ENCODE assay signal across 16 cellular contexts in the genomic region with DNA sequence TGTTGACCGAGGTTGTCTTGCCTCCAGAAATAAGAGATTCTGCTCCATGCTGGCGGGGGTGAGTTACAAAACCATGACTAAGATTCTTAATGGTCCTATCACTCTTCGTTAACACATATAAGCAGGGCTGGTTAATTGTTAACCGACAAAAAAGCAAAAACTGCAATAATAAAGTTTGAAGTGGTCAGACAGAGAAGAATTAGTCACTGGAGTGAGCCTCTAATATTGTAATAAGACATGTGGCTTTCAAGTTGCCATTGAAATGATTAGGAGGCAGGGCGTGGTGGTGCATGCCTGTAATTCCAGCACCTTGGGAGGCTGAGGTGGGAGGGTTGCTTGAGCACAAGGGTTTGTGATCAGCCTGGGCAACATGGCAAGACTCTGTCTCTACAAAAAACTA.
"Had no signal": no experiment of that assay in that cellular context is flagged by ENCODE, and none has a peak within 500 bp of the region (broad histone marks: within the 10 kb centered on the region; RNA-seq: fewer than 3 reads in every experiment).

No MANE protein-coding gene starts in this region.

- H3K9me3 ChIP-seq: esophagus squamous epithelium, prostate gland, tibial artery had no signal

- H2AFZ ChIP-seq: neural progenitor cell had no signal

- H3K27me3 ChIP-seq: esophagus squamous epithelium, neural progenitor cell, tibial artery had no signal

- H3K4me2 ChIP-seq: neural progenitor cell had no signal

- H3K4me3 ChIP-seq: esophagus squamous epithelium, left ventricle myocardium inferior, neural progenitor cell, prostate gland, tibial artery had no signal

- H3K9ac ChIP-seq: neural progenitor cell had no signal

- DNase-seq: activated CD4-positive, alpha-beta T cell treated with anti-CD3 and anti-CD28 coated beads, Interleukin-2, amount 10 ng/mL, durations not matched to agents 7 days and 5 days; activated CD8-positive, alpha-beta memory T cell treated with anti-CD3 and anti-CD28 coated beads, Interleukin-2, amount 50 U/mL, for 4 hours; activated effector memory CD4-positive, alpha-beta T cell treated with Interleukin-2 at 50 U/mL for 16 hours; activated naive CD4-positive, alpha-beta T cell treated with anti-CD3 and anti-CD28 coated beads, Interleukin-2, amount 10 ng/mL, durations not matched to agents 7 days and 5 days; activated T-cell treated with anti-CD3 and anti-CD28 coated beads, Interleukin-2, amount 50 U/mL, for 48 hours; effector memory CD4-positive, alpha-beta T cell; esophagus squamous epithelium; hippocampal formation; left ventricle myocardium inferior; naive thymus-derived CD4-positive, alpha-beta T cell; right cardiac atrium; stimulated activated naive CD8-positive, alpha-beta T cell treated with anti-CD3 and anti-CD28 coated beads, Interleukin-15, Interleukin-2, amounts not matched to agents 100 U/mL and 50 U/mL, for 24 hours; substantia nigra; tibial artery had no signal

- H3K36me3 ChIP-seq: esophagus squamous epithelium, neural progenitor cell, prostate gland had no signal

- ATAC-seq: naive thymus-derived CD4-positive, alpha-beta T cell; right cardiac atrium; stimulated activated naive CD8-positive, alpha-beta T cell treated with anti-CD3 and anti-CD28 coated beads, Interleukin-15, Interleukin-2, amounts not matched to agents 100 U/mL and 50 U/mL, for 24 hours had no signal

- H3K4me1 ChIP-seq: esophagus squamous epithelium, left ventricle myocardium inferior, prostate gland, tibial artery had no signal

- H3K27ac ChIP-seq: esophagus squamous epithelium, left ventricle myocardium inferior, neural progenitor cell, prostate gland, tibial artery had no signal
